1 cellular context compared by ENCODE assay signal in the genomic region with DNA sequence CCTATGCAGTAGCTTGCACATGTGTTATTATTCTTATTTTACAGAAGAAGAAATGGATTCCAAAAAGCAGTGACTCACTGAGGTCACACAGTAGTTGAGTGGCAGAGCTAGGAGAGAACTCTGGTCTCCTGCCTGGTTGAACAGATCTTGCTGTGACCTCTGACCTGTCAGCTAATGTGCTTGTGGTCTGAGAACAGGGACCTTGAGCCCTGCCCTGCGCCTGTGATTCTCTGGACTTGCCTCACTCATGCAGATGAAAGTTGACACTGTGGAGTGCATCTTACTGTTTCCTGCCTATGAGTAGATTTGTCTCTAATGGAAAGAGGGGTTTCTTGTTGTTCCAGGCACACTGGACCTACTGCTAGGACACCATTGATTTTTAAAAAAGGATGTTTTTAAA.
TF ChIP-seq lines count a peak whose summit lies in the region.

No MANE protein-coding gene starts in this region.

TF ChIP-seq in HepG2, 621 proteins besides CTCF, POLR2A, EP300 and RAD21 (continued from another document and continues in another):
- TF ChIP-seq, protein P1, sequence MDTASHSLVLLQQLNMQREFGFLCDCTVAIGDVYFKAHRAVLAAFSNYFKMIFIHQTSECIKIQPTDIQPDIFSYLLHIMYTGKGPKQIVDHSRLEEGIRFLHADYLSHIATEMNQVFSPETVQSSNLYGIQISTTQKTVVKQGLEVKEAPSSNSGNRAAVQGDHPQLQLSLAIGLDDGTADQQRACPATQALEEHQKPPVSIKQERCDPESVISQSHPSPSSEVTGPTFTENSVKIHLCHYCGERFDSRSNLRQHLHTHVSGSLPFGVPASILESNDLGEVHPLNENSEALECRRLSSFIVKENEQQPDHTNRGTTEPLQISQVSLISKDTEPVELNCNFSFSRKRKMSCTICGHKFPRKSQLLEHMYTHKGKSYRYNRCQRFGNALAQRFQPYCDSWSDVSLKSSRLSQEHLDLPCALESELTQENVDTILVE (CRISPR knock-in tag; IDR thresholded peaks at IDR 0.05): 0 out of 2 replicates have a peak, but pooled peaks have one; percentile 18
- TF ChIP-seq KAT8 (CRISPR knock-in tag; IDR thresholded peaks at IDR 0.05) (0 out of 2 replicates have a peak, but pooled peaks have one; percentile 20), SMYD3 (CRISPR knock-in tag; IDR thresholded peaks at IDR 0.05) (no peak), ZNF326 (CRISPR knock-in tag; IDR thresholded peaks at IDR 0.05; ENCODE audit: borderline replicate concordance) (no peak), ZMYM2 (CRISPR knock-in tag; IDR thresholded peaks at IDR 0.05) (peak; percentile 93), IRF2 (CRISPR knock-in tag; IDR thresholded peaks at IDR 0.05) (0 out of 2 replicates have a peak, but pooled peaks have one; percentile 56), YEATS4 (CRISPR knock-in tag; IDR thresholded peaks at IDR 0.05; ENCODE audit: borderline replicate concordance) (0 out of 2 replicates have a peak, but pooled peaks have one; percentile 21), THAP11 (CRISPR knock-in tag; IDR thresholded peaks at IDR 0.05) (0 out of 2 replicates have a peak, but pooled peaks have one; percentile 28), SOX5 (CRISPR knock-in tag; IDR thresholded peaks at IDR 0.05; ENCODE audit: borderline replicate concordance) (peak; percentile 71), SOX6 (IDR thresholded peaks at IDR 0.05) (no peak), SOX6 (CRISPR knock-in tag; IDR thresholded peaks at IDR 0.05) (peak; percentile 75), FOSL2 (CRISPR knock-in tag; IDR thresholded peaks at IDR 0.05) (peak; percentile 66), NCOA2 (CRISPR knock-in tag; IDR thresholded peaks at IDR 0.05) (peak; percentile 26; the same call in 1 of the 2 replicates), STAT5B (CRISPR knock-in tag; IDR thresholded peaks at IDR 0.05) (no peak), GATAD2A (CRISPR knock-in tag; IDR thresholded peaks at IDR 0.05) (peak; percentile 78), CREB1 (IDR thresholded peaks at IDR 0.05) (0 out of 2 replicates have a peak, but pooled peaks have one; percentile 11), CREB1 (CRISPR knock-in tag; IDR thresholded peaks at IDR 0.05) (no peak), MZF1 (CRISPR knock-in tag; IDR thresholded peaks at IDR 0.05; ENCODE audit: borderline replicate concordance) (no peak), FOXO1 (CRISPR knock-in tag; IDR thresholded peaks at IDR 0.05) (peak; percentile 14; the same call in 1 of the 2 replicates), CEBPB (IDR thresholded peaks at IDR 0.05; ENCODE audit: borderline replicate concordance, low read depth, low read length) (peak; percentile 57; the same call in 1 of the 2 replicates), HNF4G (IDR thresholded peaks at IDR 0.05; ENCODE audit: borderline replicate concordance, low read depth, low read length) (peak; percentile 80), HNF4G (CRISPR knock-in tag; IDR thresholded peaks at IDR 0.05; ENCODE audit: borderline replicate concordance, low read depth) (peak; percentile 83; the same call in 1 of the 2 replicates), SPEN (CRISPR knock-in tag; IDR thresholded peaks at IDR 0.05; ENCODE audit: low read depth) (peak; percentile 71; the same call in 1 of the 2 replicates), CAMTA2 (CRISPR knock-in tag; IDR thresholded peaks at IDR 0.05; ENCODE audit: borderline replicate concordance) (no peak), BHLHE40 (IDR thresholded peaks at IDR 0.05; ENCODE audit: low read length) (0 out of 2 replicates have a peak, but pooled peaks have one; percentile 5), EED (CRISPR knock-in tag; IDR thresholded peaks at IDR 0.05) (no peak), MTA3 (CRISPR knock-in tag; IDR thresholded peaks at IDR 0.05) (no peak), SAP130 (CRISPR knock-in tag; IDR thresholded peaks at IDR 0.05; ENCODE audit: low read depth) (peak; percentile 54)
- TF ChIP-seq, protein P2, sequence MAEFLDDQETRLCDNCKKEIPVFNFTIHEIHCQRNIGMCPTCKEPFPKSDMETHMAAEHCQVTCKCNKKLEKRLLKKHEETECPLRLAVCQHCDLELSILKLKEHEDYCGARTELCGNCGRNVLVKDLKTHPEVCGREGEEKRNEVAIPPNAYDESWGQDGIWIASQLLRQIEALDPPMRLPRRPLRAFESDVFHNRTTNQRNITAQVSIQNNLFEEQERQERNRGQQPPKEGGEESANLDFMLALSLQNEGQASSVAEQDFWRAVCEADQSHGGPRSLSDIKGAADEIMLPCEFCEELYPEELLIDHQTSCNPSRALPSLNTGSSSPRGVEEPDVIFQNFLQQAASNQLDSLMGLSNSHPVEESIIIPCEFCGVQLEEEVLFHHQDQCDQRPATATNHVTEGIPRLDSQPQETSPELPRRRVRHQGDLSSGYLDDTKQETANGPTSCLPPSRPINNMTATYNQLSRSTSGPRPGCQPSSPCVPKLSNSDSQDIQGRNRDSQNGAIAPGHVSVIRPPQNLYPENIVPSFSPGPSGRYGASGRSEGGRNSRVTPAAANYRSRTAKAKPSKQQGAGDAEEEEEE (CRISPR knock-in tag; IDR thresholded peaks at IDR 0.05; ENCODE audit: borderline replicate concordance): 0 out of 2 replicates have a peak, but pooled peaks have one; percentile 64
- TF ChIP-seq, protein P3, sequence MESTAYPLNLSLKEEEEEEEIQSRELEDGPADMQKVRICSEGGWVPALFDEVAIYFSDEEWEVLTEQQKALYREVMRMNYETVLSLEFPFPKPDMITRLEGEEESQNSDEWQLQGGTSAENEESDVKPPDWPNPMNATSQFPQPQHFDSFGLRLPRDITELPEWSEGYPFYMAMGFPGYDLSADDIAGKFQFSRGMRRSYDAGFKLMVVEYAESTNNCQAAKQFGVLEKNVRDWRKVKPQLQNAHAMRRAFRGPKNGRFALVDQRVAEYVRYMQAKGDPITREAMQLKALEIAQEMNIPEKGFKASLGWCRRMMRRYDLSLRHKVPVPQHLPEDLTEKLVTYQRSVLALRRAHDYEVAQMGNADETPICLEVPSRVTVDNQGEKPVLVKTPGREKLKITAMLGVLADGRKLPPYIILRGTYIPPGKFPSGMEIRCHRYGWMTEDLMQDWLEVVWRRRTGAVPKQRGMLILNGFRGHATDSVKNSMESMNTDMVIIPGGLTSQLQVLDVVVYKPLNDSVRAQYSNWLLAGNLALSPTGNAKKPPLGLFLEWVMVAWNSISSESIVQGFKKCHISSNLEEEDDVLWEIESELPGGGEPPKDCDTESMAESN (CRISPR knock-in tag; conservative IDR thresholded peaks at IDR 0.05): 0 out of 2 replicates have a peak, but pooled peaks have one; percentile 26
- TF ChIP-seq, protein P4, sequence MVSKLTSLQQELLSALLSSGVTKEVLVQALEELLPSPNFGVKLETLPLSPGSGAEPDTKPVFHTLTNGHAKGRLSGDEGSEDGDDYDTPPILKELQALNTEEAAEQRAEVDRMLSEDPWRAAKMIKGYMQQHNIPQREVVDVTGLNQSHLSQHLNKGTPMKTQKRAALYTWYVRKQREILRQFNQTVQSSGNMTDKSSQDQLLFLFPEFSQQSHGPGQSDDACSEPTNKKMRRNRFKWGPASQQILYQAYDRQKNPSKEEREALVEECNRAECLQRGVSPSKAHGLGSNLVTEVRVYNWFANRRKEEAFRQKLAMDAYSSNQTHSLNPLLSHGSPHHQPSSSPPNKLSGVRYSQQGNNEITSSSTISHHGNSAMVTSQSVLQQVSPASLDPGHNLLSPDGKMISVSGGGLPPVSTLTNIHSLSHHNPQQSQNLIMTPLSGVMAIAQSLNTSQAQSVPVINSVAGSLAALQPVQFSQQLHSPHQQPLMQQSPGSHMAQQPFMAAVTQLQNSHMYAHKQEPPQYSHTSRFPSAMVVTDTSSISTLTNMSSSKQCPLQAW (CRISPR knock-in tag; IDR thresholded peaks at IDR 0.05): peak; percentile 79; the same call in 1 of the 2 replicates
- TF ChIP-seq, protein P5, sequence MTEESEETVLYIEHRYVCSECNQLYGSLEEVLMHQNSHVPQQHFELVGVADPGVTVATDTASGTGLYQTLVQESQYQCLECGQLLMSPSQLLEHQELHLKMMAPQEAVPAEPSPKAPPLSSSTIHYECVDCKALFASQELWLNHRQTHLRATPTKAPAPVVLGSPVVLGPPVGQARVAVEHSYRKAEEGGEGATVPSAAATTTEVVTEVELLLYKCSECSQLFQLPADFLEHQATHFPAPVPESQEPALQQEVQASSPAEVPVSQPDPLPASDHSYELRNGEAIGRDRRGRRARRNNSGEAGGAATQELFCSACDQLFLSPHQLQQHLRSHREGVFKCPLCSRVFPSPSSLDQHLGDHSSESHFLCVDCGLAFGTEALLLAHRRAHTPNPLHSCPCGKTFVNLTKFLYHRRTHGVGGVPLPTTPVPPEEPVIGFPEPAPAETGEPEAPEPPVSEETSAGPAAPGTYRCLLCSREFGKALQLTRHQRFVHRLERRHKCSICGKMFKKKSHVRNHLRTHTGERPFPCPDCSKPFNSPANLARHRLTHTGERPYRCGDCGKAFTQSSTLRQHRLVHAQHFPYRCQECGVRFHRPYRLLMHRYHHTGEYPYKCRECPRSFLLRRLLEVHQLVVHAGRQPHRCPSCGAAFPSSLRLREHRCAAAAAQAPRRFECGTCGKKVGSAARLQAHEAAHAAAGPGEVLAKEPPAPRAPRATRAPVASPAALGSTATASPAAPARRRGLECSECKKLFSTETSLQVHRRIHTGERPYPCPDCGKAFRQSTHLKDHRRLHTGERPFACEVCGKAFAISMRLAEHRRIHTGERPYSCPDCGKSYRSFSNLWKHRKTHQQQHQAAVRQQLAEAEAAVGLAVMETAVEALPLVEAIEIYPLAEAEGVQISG (CRISPR knock-in tag; IDR thresholded peaks at IDR 0.05): peak; percentile 58
- TF ChIP-seq, protein P6, sequence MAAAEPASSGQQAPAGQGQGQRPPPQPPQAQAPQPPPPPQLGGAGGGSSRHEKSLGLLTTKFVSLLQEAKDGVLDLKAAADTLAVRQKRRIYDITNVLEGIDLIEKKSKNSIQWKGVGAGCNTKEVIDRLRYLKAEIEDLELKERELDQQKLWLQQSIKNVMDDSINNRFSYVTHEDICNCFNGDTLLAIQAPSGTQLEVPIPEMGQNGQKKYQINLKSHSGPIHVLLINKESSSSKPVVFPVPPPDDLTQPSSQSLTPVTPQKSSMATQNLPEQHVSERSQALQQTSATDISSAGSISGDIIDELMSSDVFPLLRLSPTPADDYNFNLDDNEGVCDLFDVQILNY (CRISPR knock-in tag; conservative IDR thresholded peaks at IDR 0.05): no peak
- TF ChIP-seq, protein P7, sequence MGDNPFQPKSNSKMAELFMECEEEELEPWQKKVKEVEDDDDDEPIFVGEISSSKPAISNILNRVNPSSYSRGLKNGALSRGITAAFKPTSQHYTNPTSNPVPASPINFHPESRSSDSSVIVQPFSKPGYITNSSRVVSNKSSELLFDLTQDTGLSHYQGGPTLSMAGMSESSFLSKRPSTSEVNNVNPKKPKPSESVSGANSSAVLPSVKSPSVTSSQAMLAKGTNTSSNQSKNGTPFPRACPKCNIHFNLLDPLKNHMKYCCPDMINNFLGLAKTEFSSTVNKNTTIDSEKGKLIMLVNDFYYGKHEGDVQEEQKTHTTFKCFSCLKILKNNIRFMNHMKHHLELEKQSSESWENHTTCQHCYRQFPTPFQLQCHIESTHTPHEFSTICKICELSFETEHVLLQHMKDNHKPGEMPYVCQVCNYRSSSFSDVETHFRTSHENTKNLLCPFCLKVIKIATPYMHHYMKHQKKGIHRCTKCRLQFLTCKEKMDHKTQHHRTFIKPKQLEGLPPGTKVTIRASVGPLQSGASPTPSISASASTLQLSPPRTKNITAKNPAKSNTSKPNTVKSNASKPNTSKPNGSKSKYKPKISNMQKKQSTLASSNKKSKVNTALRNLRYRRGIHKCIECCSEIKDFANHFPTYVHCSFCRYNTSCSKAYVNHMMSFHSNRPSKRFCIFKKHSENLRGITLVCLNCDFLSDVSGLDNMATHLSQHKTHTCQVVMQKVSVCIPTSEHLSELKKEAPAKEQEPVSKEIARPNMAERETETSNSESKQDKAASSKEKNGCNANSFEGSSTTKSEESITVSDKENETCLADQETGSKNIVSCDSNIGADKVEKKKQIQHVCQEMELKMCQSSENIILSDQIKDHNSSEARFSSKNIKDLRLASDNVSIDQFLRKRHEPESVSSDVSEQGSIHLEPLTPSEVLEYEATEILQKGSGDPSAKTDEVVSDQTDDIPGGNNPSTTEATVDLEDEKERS (CRISPR knock-in tag; IDR thresholded peaks at IDR 0.05): 0 out of 2 replicates have a peak, but pooled peaks have one; percentile 29
- TF ChIP-seq, protein P8, sequence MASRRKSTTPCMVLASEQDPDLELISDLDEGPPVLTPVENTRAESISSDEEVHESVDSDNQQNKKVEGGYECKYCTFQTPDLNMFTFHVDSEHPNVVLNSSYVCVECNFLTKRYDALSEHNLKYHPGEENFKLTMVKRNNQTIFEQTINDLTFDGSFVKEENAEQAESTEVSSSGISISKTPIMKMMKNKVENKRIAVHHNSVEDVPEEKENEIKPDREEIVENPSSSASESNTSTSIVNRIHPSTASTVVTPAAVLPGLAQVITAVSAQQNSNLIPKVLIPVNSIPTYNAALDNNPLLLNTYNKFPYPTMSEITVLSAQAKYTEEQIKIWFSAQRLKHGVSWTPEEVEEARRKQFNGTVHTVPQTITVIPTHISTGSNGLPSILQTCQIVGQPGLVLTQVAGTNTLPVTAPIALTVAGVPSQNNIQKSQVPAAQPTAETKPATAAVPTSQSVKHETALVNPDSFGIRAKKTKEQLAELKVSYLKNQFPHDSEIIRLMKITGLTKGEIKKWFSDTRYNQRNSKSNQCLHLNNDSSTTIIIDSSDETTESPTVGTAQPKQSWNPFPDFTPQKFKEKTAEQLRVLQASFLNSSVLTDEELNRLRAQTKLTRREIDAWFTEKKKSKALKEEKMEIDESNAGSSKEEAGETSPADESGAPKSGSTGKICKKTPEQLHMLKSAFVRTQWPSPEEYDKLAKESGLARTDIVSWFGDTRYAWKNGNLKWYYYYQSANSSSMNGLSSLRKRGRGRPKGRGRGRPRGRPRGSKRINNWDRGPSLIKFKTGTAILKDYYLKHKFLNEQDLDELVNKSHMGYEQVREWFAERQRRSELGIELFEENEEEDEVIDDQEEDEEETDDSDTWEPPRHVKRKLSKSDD (CRISPR knock-in tag; IDR thresholded peaks at IDR 0.05; ENCODE audit: low read depth): 0 out of 2 replicates have a peak, but pooled peaks have one; percentile 34
- TF ChIP-seq, protein P9, sequence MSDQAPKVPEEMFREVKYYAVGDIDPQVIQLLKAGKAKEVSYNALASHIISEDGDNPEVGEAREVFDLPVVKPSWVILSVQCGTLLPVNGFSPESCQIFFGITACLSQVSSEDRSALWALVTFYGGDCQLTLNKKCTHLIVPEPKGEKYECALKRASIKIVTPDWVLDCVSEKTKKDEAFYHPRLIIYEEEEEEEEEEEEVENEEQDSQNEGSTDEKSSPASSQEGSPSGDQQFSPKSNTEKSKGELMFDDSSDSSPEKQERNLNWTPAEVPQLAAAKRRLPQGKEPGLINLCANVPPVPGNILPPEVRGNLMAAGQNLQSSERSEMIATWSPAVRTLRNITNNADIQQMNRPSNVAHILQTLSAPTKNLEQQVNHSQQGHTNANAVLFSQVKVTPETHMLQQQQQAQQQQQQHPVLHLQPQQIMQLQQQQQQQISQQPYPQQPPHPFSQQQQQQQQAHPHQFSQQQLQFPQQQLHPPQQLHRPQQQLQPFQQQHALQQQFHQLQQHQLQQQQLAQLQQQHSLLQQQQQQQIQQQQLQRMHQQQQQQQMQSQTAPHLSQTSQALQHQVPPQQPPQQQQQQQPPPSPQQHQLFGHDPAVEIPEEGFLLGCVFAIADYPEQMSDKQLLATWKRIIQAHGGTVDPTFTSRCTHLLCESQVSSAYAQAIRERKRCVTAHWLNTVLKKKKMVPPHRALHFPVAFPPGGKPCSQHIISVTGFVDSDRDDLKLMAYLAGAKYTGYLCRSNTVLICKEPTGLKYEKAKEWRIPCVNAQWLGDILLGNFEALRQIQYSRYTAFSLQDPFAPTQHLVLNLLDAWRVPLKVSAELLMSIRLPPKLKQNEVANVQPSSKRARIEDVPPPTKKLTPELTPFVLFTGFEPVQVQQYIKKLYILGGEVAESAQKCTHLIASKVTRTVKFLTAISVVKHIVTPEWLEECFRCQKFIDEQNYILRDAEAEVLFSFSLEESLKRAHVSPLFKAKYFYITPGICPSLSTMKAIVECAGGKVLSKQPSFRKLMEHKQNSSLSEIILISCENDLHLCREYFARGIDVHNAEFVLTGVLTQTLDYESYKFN (CRISPR knock-in tag; conservative IDR thresholded peaks at IDR 0.05): peak; percentile 76
